In the genomic region with DNA sequence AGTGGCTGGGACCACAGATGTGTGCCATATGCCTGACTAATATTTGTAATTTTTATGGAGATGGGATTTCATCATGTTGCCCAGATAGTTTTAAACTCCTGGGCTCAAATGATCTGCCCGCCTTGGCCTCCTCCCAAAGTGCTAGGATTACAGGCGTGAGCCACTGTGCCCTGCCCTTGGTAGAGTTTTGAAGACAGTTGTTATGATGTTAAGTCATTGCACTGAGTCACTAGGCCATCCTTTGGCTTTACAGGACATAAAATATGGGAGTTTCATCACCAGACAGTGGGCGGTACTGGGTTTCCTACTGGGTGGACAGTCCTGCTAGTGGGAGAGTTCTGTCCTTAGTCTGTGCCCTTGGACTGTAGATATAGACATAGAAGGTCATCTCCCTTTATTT, we compare ENCODE assay signal across 14 cellular contexts.
"Had no signal": no experiment of that assay in that cellular context is flagged by ENCODE, and none has a peak within 500 bp of the region (broad histone marks: within the 10 kb centered on the region; RNA-seq: fewer than 3 reads in every experiment).

No MANE protein-coding gene starts in this region.

- H3K36me3 Mint-ChIP-seq: naive B cell; stimulated activated effector memory CD8-positive, alpha-beta T cell treated with anti-CD3 and anti-CD28 coated beads, Interleukin-12 subunit alpha, Interleukin-12 subunit beta, amount 100 ng/mL, for 72 hours; T-cell had no signal

- H3K4me1 ChIP-seq: right atrium auricular region, tibial artery had no signal

- H3K4me3 ChIP-seq: right atrium auricular region, tibial artery had no signal

- H3K4me3 Mint-ChIP-seq: activated naive CD4-positive, alpha-beta T cell treated with anti-CD3 and anti-CD28 coated beads for 36 hours; stimulated activated effector memory CD8-positive, alpha-beta T cell treated with anti-CD3 and anti-CD28 coated beads, Interleukin-12 subunit alpha, Interleukin-12 subunit beta, amount 100 ng/mL, for 72 hours; T-cell had no signal

- DNase-seq: activated CD4-positive, alpha-beta T cell treated with anti-CD3 and anti-CD28 coated beads for 48 hours; activated naive CD4-positive, alpha-beta T cell treated with anti-CD3 and anti-CD28 coated beads for 36 hours; caudate nucleus; cortex of kidney; effector CD8-positive, alpha-beta T cell; hippocampal formation; kidney glomerular epithelial cell; naive B cell; T-cell; T1000; tibial artery; WERI-Rb-1 had no signal

- H3K9me3 ChIP-seq: right atrium auricular region, tibial artery had no signal

- H3K36me3 ChIP-seq: right atrium auricular region, tibial artery, WERI-Rb-1 had no signal

- H3K4me1 Mint-ChIP-seq: naive B cell; stimulated activated effector memory CD8-positive, alpha-beta T cell treated with anti-CD3 and anti-CD28 coated beads, Interleukin-12 subunit alpha, Interleukin-12 subunit beta, amount 100 ng/mL, for 72 hours; T-cell had no signal

- H3K27ac Mint-ChIP-seq: activated naive CD4-positive, alpha-beta T cell treated with anti-CD3 and anti-CD28 coated beads for 36 hours; naive B cell; stimulated activated effector memory CD8-positive, alpha-beta T cell treated with anti-CD3 and anti-CD28 coated beads, Interleukin-12 subunit alpha, Interleukin-12 subunit beta, amount 100 ng/mL, for 72 hours; T-cell had no signal

- H3K9me3 Mint-ChIP-seq: activated naive CD4-positive, alpha-beta T cell treated with anti-CD3 and anti-CD28 coated beads for 36 hours; stimulated activated effector memory CD8-positive, alpha-beta T cell treated with anti-CD3 and anti-CD28 coated beads, Interleukin-12 subunit alpha, Interleukin-12 subunit beta, amount 100 ng/mL, for 72 hours; T-cell had no signal

- ATAC-seq: stimulated activated effector memory CD8-positive, alpha-beta T cell treated with anti-CD3 and anti-CD28 coated beads, Interleukin-12 subunit alpha, Interleukin-12 subunit beta, amount 100 ng/mL, for 72 hours; T-cell had no signal

- H3K27me3 ChIP-seq: right atrium auricular region, tibial artery had no signal

- H3K27ac ChIP-seq: right atrium auricular region, tibial artery, WERI-Rb-1 had no signal
